In the genomic region with DNA sequence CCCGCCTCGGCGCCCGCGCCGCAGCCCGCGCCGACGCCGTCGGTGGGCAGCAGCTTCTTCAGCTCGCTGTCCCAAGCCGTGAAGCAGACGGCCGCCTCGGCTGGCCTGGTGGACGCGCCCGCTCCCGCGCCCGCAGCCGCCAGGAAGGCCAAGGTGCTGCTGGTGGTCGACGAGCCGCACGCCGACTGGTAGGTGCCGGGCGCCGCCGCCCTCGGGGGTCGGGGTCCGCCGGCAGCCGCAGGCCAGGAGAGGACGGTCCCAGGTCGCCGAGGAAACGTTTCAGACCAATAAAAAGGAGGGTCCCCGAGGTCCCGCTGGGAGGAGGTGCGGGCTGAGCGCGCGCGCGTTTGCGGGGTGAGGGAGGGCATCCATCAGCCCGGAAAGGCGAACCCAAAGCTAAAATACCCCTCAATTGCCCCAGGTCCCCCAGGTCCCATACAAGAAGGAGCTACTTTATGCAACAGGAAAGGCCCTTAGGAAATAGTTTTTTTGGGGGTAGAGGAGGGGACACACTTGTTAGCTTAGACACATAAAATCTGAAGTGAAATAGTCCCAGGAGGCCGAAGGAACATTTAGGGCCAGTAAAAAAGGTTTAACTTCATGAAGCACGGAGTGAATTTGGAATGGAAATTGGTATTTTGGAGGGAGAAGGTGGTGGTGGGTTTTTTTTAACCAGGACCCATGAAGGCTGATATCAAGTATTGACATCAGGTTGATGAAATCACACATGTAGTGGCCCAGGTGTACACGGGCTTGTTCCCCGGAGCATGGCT, we compare ENCODE assay signal across 11 cellular contexts. TPM values are rescaled to one million over a fixed set of nuclear protein-coding genes. Genes with fewer than 3 reads are reported as not detected.
DNase-seq lines count a peak whose midpoint lies in the region; ATAC-seq and TF ChIP-seq lines count a peak whose summit lies in the region.
"Had no signal": no experiment of that assay in that cellular context is flagged by ENCODE, and none has a peak within 500 bp of the region (broad histone marks: within the 10 kb centered on the region; RNA-seq: fewer than 3 reads in every experiment).

No MANE protein-coding gene starts in this region.

- TF ChIP-seq POLR2A in testis (IDR thresholded peaks at IDR 0.05) = no peak

- no peaks in the 10 kb centered on the region for H3K27me3 ChIP-seq in testis

- DNase-seq in activated gamma-delta T cell (lab: John Stamatoyannopoulos, UW) = peak; percentile 7
- DNase-seq in activated gamma-delta T cell treated with Interleukin-2 at 50 U/mL for 16 hours = no peak
- DNase-seq in iPS-NIHi7 (ENCODE audit: extremely low spot score) = peak; percentile 58
- peak; percentile 19 for DNase-seq in testis
- DNase-seq in NK-92 treated with Interleukin-12 subunit alpha and Interleukin-12 subunit beta, amount 100 ng/mL, for 24 hours (lab: John Stamatoyannopoulos, UW) = no peak
- DNase-seq in AG08395 (ENCODE audit: low spot score) = no peak
- DNase-seq: NCI-H1694 treated with DMSO at 0.1 percent for 48 hours had no signal

- intact Hi-C loops in testis (cut with DNase I; ENCODE audit: low total_unique reads) = no loop called here

- no peaks in the 10 kb centered on the region for H3K4me1 ChIP-seq in testis

- WGBS in testis, 2 donors = 8 to 16% methylated on average over 14 to 18 of the region's 57 CpGs

- H3K4me3 ChIP-seq in testis = peak overlapping the region; percentile 52 to 58

- TF ChIP-seq CTCF in VCaP (conservative IDR thresholded peaks at IDR 0.05) (no peak), testis (IDR thresholded peaks at IDR 0.05) (no peak)

- peak overlapping the region; percentile 7; the same call in 1 of the 2 replicates for H3K27ac ChIP-seq in VCaP
- peak overlapping the region; percentile 55 to 68 for H3K27ac ChIP-seq in testis
- H3K27ac ChIP-seq: thoracic aorta had no signal

- no peak for ATAC-seq in activated CD4-positive, CD25-positive, alpha-beta regulatory T cell treated with anti-CD3 and anti-CD28 coated beads, Interleukin-2, amount 50 U/mL, for 24 hours

- H3K9me3 ChIP-seq in testis = no peaks in the 10 kb centered on the region
- H3K9me3 ChIP-seq: thoracic aorta had no signal

- no peaks in the 10 kb centered on the region for H3K36me3 ChIP-seq in testis (ENCODE audit: low read depth, missing control alignments)
- H3K36me3 ChIP-seq: thoracic aorta had no signal

RNA-seq across cellular contexts. Expression of gene SYN2, which starts 0.7 kb away (rescaled TPM):
- total RNA-seq in testis = 10 to 100 TPM; 15.0 to 17.4 TPM
- polyA plus RNA-seq in testis (ENCODE audit: insufficient read depth, low read depth, low replicate concordance) = 10.6 TPM
- total RNA-seq: T-helper 2 cell treated with Interferon-gamma antibody and Interleukin-4, amounts not matched to agents 100 ng/mL and 5 ng/mL, for 36 hours had no signal

Comparison
In these comparisons a context has a peak if more than half of its experiments do, and no peak if none do; other contexts are left out.
1. DNase-seq: peak in activated gamma-delta T cell (single experiment), iPS-NIHi7 (single experiment) and testis (single experiment); none in activated gamma-delta T cell treated with Interleukin-2 at 50 U/mL for 16 hours (single experiment), NK-92 treated with Interleukin-12 subunit alpha and Interleukin-12 subunit beta, amount 100 ng/mL, for 24 hours (single experiment) and AG08395 (single experiment).